Comparison of ENCODE assay signal across 1 cellular context in the genomic region with DNA sequence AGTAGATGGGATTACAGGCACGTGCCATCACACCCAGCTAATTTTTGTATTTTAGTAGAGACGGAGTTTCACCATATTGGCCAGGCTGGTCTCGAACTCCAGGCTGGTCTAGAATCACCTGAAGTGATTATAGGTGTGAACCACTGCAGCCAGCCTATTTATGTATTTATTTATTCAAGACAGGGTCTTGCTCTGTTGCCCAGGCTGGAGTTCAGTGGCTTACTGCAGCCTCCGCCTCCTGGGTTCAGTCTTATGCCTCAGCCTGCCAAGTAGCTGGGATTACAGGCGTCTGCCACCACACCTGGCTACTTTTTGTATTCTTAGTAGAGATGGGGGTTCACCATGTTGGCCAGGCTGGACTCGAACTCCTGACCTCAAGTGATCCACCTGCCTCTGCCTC.
TF ChIP-seq lines count a peak whose summit lies in the region.

No MANE protein-coding gene starts in this region.

TF ChIP-seq in HEK293, 187 proteins besides CTCF, POLR2A, EP300 and RAD21:
- TF ChIP-seq, protein P1, sequence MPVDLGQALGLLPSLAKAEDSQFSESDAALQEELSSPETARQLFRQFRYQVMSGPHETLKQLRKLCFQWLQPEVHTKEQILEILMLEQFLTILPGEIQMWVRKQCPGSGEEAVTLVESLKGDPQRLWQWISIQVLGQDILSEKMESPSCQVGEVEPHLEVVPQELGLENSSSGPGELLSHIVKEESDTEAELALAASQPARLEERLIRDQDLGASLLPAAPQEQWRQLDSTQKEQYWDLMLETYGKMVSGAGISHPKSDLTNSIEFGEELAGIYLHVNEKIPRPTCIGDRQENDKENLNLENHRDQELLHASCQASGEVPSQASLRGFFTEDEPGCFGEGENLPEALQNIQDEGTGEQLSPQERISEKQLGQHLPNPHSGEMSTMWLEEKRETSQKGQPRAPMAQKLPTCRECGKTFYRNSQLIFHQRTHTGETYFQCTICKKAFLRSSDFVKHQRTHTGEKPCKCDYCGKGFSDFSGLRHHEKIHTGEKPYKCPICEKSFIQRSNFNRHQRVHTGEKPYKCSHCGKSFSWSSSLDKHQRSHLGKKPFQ (tag by site-specific recombination; IDR thresholded peaks at IDR 0.05): peak; percentile 35; the same call in 1 of the 2 replicates
- peak; percentile 97 for TF ChIP-seq ZNF121 (tag by site-specific recombination; IDR thresholded peaks at IDR 0.05)
